21 cellular contexts compared by ENCODE assay signal in genomic region chr1:13597166-13597565, GRCh38. TPM values are rescaled to one million over a fixed set of nuclear protein-coding genes. Genes with fewer than 3 reads are reported as not detected.
"Had no signal": no experiment of that assay in that cellular context is flagged by ENCODE, and none has a peak within 500 bp of the region (broad histone marks: within the 10 kb centered on the region; RNA-seq: fewer than 3 reads in every experiment).

No MANE protein-coding gene starts in this region.

- H3K36me3 ChIP-seq: colonic mucosa, esophagus squamous epithelium, neutrophil, right atrium auricular region, sigmoid colon, stomach, thoracic aorta, transverse colon had no signal

- H3K4me3 ChIP-seq: colonic mucosa, esophagus squamous epithelium, lung, right atrium auricular region, sigmoid colon, skin epidermis, stomach, thoracic aorta, transverse colon had no signal

- H3K4me1 ChIP-seq: colonic mucosa had no signal

- DNase-seq: colonic mucosa; dermis blood vessel endothelial cell; esophagus squamous epithelium; foreskin keratinocyte; left colon; left ventricle myocardium superior; naive thymus-derived CD8-positive, alpha-beta T cell; posterior cingulate gyrus; sigmoid colon; stimulated activated CD4-positive, alpha-beta T cell treated with anti-CD3 and anti-CD28 coated beads, Interleukin-12 subunit alpha, Interleukin-12 subunit beta, amount 100 ng/mL, for 4 hours; stimulated activated naive CD4-positive, alpha-beta T cell; stomach; substantia nigra; transverse colon had no signal

- H3K27me3 ChIP-seq: colonic mucosa, foreskin keratinocyte, right atrium auricular region, sigmoid colon, transverse colon had no signal

- H3K27ac ChIP-seq: colonic mucosa, foreskin keratinocyte, neutrophil, right atrium auricular region, sigmoid colon, skin epidermis, thoracic aorta, transverse colon had no signal

- H3K9me3 ChIP-seq: colonic mucosa, esophagus squamous epithelium, neutrophil, right atrium auricular region, sigmoid colon, stomach, thoracic aorta, transverse colon had no signal

RNA-seq across cellular contexts. Expression of gene PDPN, which starts 13.5 kb away (rescaled TPM):
- total RNA-seq: mononuclear cell; naive thymus-derived CD8-positive, alpha-beta T cell; osteocyte had no signal
- polyA plus RNA-seq: naive thymus-derived CD8-positive, alpha-beta T cell had no signal
